Comparison of ENCODE assay signal across 22 cellular contexts in genomic region chr6:30712441-30712840, GRCh38. TPM values are rescaled to one million over a fixed set of nuclear protein-coding genes. Genes with fewer than 3 reads are reported as not detected.
DNase-seq lines count a peak whose midpoint lies in the region; ATAC-seq and TF ChIP-seq lines count a peak whose summit lies in the region.
"Had no signal": no experiment of that assay in that cellular context is flagged by ENCODE, and none has a peak within 500 bp of the region (broad histone marks: within the 10 kb centered on the region; RNA-seq: fewer than 3 reads in every experiment).

No MANE protein-coding gene starts in this region.

- intact Hi-C loops in Panc1 (cut with micrococcal nuclease; ENCODE audit: unreplicated experiment) (no loop called here), posterior vena cava (cut with DNase I) (no loop called here)

- peaks cover 28 to 65% of the 10 kb centered on the region in 2 donors for H3K36me3 Mint-ChIP-seq in activated T-cell treated with anti-CD3 and anti-CD28 coated beads, Interleukin-2, amount 50 U/mL, for 72 hours (ENCODE audit: insufficient read depth in 2 of 2)
- H3K36me3 Mint-ChIP-seq in brain, result peaks cover 65% of the 10 kb centered on the region

- H3K4me1 ChIP-seq in Panc1 (ENCODE audit: control insufficient read depth, insufficient read depth, low read length), result peaks cover 9% of the 10 kb centered on the region

- ATAC-seq in activated T-cell treated with anti-CD3 and anti-CD28 coated beads, Interleukin-2, amount 50 U/mL, for 72 hours (replicated peaks in 1 of 2), result no peak
- ATAC-seq in Panc1, result no peak
- ATAC-seq in HG02884 (IDR thresholded peaks at IDR 0.05; ENCODE audit: unreplicated experiment), result no peak
- ATAC-seq: heart right ventricle, SK-N-SH treated with all-trans-retinoic acid at 6 μM for 48 hours had no signal

- CTCF ChIA-PET in Panc1 (lab: Charles Lee), result no interaction called here

- H3K4me3 Mint-ChIP-seq in activated T-cell treated with anti-CD3 and anti-CD28 coated beads, Interleukin-2, amount 50 U/mL, for 72 hours, result peak overlapping the region in 1 of 2 donors; percentile 57
- H3K4me3 Mint-ChIP-seq in brain, result no peak overlapping the region
- H3K4me3 Mint-ChIP-seq: CD4-positive, alpha-beta T cell had no signal

- H3K4me3 ChIP-seq in Panc1 (ENCODE audit: low read depth in 2 of 2, low read length in 2 of 2), result no peak overlapping the region
- no peak overlapping the region for H3K4me3 ChIP-seq in foreskin fibroblast (ENCODE audit: low read depth in 1 of 2, low read length in 2 of 2)
- H3K4me3 ChIP-seq: heart right ventricle, tibial nerve had no signal

- no peak overlapping the region for H3K27ac ChIP-seq in Panc1 (ENCODE audit: low read length)
- H3K27ac ChIP-seq: heart right ventricle, neutrophil, tibial nerve had no signal

- peak overlapping the region; percentile 4 for H3K27ac Mint-ChIP-seq in activated T-cell treated with anti-CD3 and anti-CD28 coated beads, Interleukin-2, amount 50 U/mL, for 72 hours
- H3K27ac Mint-ChIP-seq in brain, result peak overlapping the region in 3 of 5 experiments; percentile 8 to 48 (median 31)
- H3K27ac Mint-ChIP-seq: CD4-positive, alpha-beta T cell had no signal

- H3K36me3 ChIP-seq in Panc1 (ENCODE audit: control insufficient read depth, insufficient read depth, low read length), result peaks cover 3% of the 10 kb centered on the region; the same call in 1 of the 2 replicates
- H3K36me3 ChIP-seq: neutrophil had no signal

- POLR2A ChIA-PET in Panc1 (lab: Charles Lee), result no interaction called here

- DNase-seq in activated T-cell treated with anti-CD3 and anti-CD28 coated beads, Interleukin-2, amount 50 U/mL, for 72 hours, result no peak
- no peak for DNase-seq in activated T-cell treated with anti-CD3 and anti-CD28 coated beads, Interleukin-2, amount 50 U/mL, for 1 hour
- DNase-seq in Panc1 (ENCODE audit: low read depth, low spot score) (no peak), posterior vena cava (ENCODE audit: low spot score) (peak; percentile 32), anterior cingulate cortex (lab: John Stamatoyannopoulos, UW) (no peak), foreskin fibroblast (no peak)
- DNase-seq: activated CD4-positive, alpha-beta T cell treated with anti-CD3 and anti-CD28 coated beads, Interleukin-2, amount 50 U/mL, for 1 hour; amniotic stem cell; CD4-positive, alpha-beta T cell; cerebellar nuclear complex; DMS79; effector memory CD4-positive, alpha-beta T cell; heart right ventricle; NCI-H2029 treated with DMSO at 0.1 percent for 48 hours; NCI-H446 treated with DMSO at 0.1 percent for 48 hours; retina; RPMI8226 had no signal

- no peaks in the 10 kb centered on the region for H3K9me3 Mint-ChIP-seq in activated T-cell treated with anti-CD3 and anti-CD28 coated beads, Interleukin-2, amount 50 U/mL, for 72 hours
- peaks cover 0 to 2% (median 0%) of the 10 kb centered on the region in 5 experiments for H3K9me3 Mint-ChIP-seq in brain
- H3K9me3 Mint-ChIP-seq: CD4-positive, alpha-beta T cell had no signal

- no peaks in the 10 kb centered on the region for H3K27me3 ChIP-seq in Panc1 (ENCODE audit: control insufficient read depth, insufficient read depth, low read length)
- H3K27me3 ChIP-seq: heart right ventricle, neutrophil, tibial nerve had no signal

- in situ Hi-C loops in Panc1 (cut with HindIII; ENCODE audit: low pct_unique_long_range_greater_than_20kb, low sequenced_read_pairs), result no loop called here

- H3K9me3 ChIP-seq in Panc1 (ENCODE audit: control insufficient read depth, insufficient read depth, low read depth, low read length), result no peaks in the 10 kb centered on the region
- H3K9me3 ChIP-seq: heart right ventricle, neutrophil, tibial nerve had no signal

- BruUV-seq in Panc1 (replicated peaks; lab: Mats Ljungman, UMichigan), result TSS peak; percentile 35

- TF ChIP-seq CTCF in Panc1 (IDR thresholded peaks at IDR 0.05) (no peak), brain (conservative IDR thresholded peaks at IDR 0.05) (no peak), foreskin fibroblast (IDR thresholded peaks at IDR 0.05; ENCODE audit: low read depth, low read length) (no peak)

- H3K27me3 Mint-ChIP-seq in activated T-cell treated with anti-CD3 and anti-CD28 coated beads, Interleukin-2, amount 50 U/mL, for 72 hours (ENCODE audit: low read depth), result no peaks in the 10 kb centered on the region
- H3K27me3 Mint-ChIP-seq in brain, result peaks cover 8% of the 10 kb centered on the region
- H3K27me3 Mint-ChIP-seq: CD4-positive, alpha-beta T cell had no signal

- peaks cover 61% of the 10 kb centered on the region for H3K4me1 Mint-ChIP-seq in activated T-cell treated with anti-CD3 and anti-CD28 coated beads, Interleukin-2, amount 50 U/mL, for 72 hours (ENCODE audit: low read depth)
- H3K4me1 Mint-ChIP-seq in brain, result peaks cover 27% of the 10 kb centered on the region

RNA-seq across cellular contexts. Expression of gene MDC1, which starts 4.6 kb away (rescaled TPM):
- total RNA-seq in activated T-cell treated with anti-CD3 and anti-CD28 coated beads, Interleukin-2, amount 50 U/mL, for 72 hours, result 100 to 1,000 TPM; 102 to 127 TPM
- total RNA-seq in Panc1 (2021; ENCODE audit: unreplicated experiment) (68.6 TPM), posterior vena cava (10 to 100 TPM; 24.4 to 25.0 TPM)
- 36.0 TPM for polyA plus RNA-seq in Panc1 (2012; ENCODE audit: insufficient read length)
- polyA plus RNA-seq in brain (ENCODE audit: insufficient read depth, low read depth, low replicate concordance), result 124 TPM

RNA-seq across cellular contexts. Expression of gene TUBB, which starts 7.7 kb away (rescaled TPM):
- total RNA-seq in activated T-cell treated with anti-CD3 and anti-CD28 coated beads, Interleukin-2, amount 50 U/mL, for 72 hours, result 100 to 1,000 TPM; 668 to 724 TPM
- total RNA-seq in Panc1 (2021; ENCODE audit: unreplicated experiment) (853 TPM), posterior vena cava (100 to 1,000 TPM; 342 to 378 TPM)
- 1,083 TPM for polyA plus RNA-seq in Panc1 (2012; ENCODE audit: insufficient read length)
- polyA plus RNA-seq in brain (ENCODE audit: insufficient read depth, low read depth, low replicate concordance), result 2,902 TPM

RNA-seq across cellular contexts. Expression of gene NRM, which starts 21.7 kb away (rescaled TPM):
- 10 to 100 TPM; 26.9 to 29.6 TPM for total RNA-seq in activated T-cell treated with anti-CD3 and anti-CD28 coated beads, Interleukin-2, amount 50 U/mL, for 72 hours
- total RNA-seq in Panc1 (2021; ENCODE audit: unreplicated experiment) (21.9 TPM), posterior vena cava (10 to 100 TPM; 14.6 to 15.5 TPM)
- 26.9 TPM for polyA plus RNA-seq in Panc1 (2012; ENCODE audit: insufficient read length)
- 165 TPM for polyA plus RNA-seq in brain (ENCODE audit: insufficient read depth, low read depth, low replicate concordance)

RNA-seq across cellular contexts. Expression of gene PPP1R18, which starts 26.0 kb away (rescaled TPM):
- total RNA-seq in activated T-cell treated with anti-CD3 and anti-CD28 coated beads, Interleukin-2, amount 50 U/mL, for 72 hours, result 100 to 1,000 TPM; 179 to 200 TPM
- 55.3 TPM for total RNA-seq in Panc1 (2021; ENCODE audit: unreplicated experiment)
- 40.1 TPM for polyA plus RNA-seq in Panc1 (2012; ENCODE audit: insufficient read length)
- 99.8 TPM for polyA plus RNA-seq in brain (ENCODE audit: insufficient read depth, low read depth, low replicate concordance)
- 100 to 1,000 TPM in 1 of 2 donors, 10 to 100 TPM in 1; 70.0 to 111 TPM for total RNA-seq in posterior vena cava

RNA-seq across cellular contexts. Expression of gene FLOT1, which starts 30.0 kb away (rescaled TPM):
- total RNA-seq in activated T-cell treated with anti-CD3 and anti-CD28 coated beads, Interleukin-2, amount 50 U/mL, for 72 hours, result 100 to 1,000 TPM; 293 to 319 TPM
- total RNA-seq in Panc1 (2021; ENCODE audit: unreplicated experiment) (176 TPM), posterior vena cava (100 to 1,000 TPM; 150 to 167 TPM)
- polyA plus RNA-seq in Panc1 (2012; ENCODE audit: insufficient read length), result 221 TPM
- 231 TPM for polyA plus RNA-seq in brain (ENCODE audit: insufficient read depth, low read depth, low replicate concordance)
